20 cellular contexts compared by ENCODE assay signal in genomic region chr4:187307131-187307530, GRCh38.
"Had no signal": no experiment of that assay in that cellular context is flagged by ENCODE, and none has a peak within 500 bp of the region (broad histone marks: within the 10 kb centered on the region; RNA-seq: fewer than 3 reads in every experiment).

No MANE protein-coding gene starts in this region.

- H3K4me3 ChIP-seq: colonic mucosa, gastroesophageal sphincter, heart right ventricle, tibial nerve, vagina had no signal

- H2AFZ ChIP-seq: parathyroid adenoma had no signal

- H3K27me3 ChIP-seq: colonic mucosa, gastroesophageal sphincter, heart right ventricle, tibial nerve, vagina had no signal

- H3K4me1 ChIP-seq: colonic mucosa, heart right ventricle, parathyroid adenoma, vagina had no signal

- H3K27ac ChIP-seq: colonic mucosa, gastroesophageal sphincter, heart right ventricle, parathyroid adenoma, tibial nerve, vagina had no signal

- H3K9ac ChIP-seq: parathyroid adenoma had no signal

- FAIRE-seq: TTC549 had no signal

- H3K79me2 ChIP-seq: parathyroid adenoma had no signal

- H3K9me3 ChIP-seq: colonic mucosa, tibial nerve, vagina had no signal

- H3K36me3 ChIP-seq: colonic mucosa, gastroesophageal sphincter, heart right ventricle, tibial nerve, vagina had no signal

- DNase-seq: activated CD4-positive, alpha-beta memory T cell treated with anti-CD3 and anti-CD28 coated beads, Interleukin-2, amount 10 ng/mL, durations not matched to agents 7 days and 5 days; activated CD4-positive, alpha-beta T cell treated with anti-CD3 and anti-CD28 coated beads for 4 hours; activated gamma-delta T cell; activated T-cell treated with anti-CD3 and anti-CD28 coated beads, Interleukin-2, amount 50 U/mL, for 4 hours; amygdala; colonic mucosa; heart right ventricle; naive thymus-derived CD4-positive, alpha-beta T cell; retina; stimulated activated CD4-positive, alpha-beta T cell treated with anti-CD3 and anti-CD28 coated beads, Interleukin-4, amount 100 ng/mL, for 24 hours; stimulated activated naive CD4-positive, alpha-beta T cell; substantia nigra; SW 1271 had no signal

- ATAC-seq: activated T-cell treated with anti-CD3 and anti-CD28 coated beads, Interleukin-2, amount 50 U/mL, for 4 hours; gastroesophageal sphincter; heart right ventricle; left lobe of liver; naive thymus-derived CD4-positive, alpha-beta T cell; WTC11 had no signal
